8 cellular contexts compared by ENCODE assay signal in the genomic region with DNA sequence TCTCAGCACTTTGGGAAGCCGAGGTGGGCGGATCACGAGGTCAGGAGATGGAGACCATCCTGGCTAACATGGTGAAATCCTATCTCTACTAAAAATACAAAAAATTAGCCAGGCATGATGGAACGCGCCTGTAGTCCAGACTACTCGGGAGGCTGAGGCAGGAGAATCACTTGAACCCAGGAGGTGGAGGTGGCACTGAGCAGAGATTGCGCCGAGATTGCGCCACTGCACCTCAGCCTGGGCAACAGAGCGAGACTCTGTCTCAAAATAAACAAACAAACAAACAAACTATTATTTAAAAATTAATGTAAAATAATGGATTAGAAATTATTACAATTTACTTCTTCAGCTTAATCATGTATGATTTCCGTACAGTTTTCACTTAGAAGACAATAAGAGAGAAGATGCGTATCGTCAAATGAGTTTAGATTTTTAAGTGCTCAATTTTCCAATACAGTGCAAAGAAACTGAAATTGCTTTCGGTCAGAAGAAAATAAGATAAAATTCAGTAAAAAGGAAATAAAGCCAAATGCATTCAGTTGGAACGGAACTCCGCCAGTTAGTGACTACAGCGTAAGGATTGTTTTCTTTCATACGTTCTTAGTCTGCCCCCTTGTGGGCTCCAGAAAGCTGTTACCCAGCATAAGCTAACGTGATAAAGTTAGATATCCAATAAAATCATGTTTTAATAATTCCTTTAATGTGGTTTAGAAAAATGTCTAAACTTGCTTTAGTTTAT. TPM values are rescaled to one million over a fixed set of nuclear protein-coding genes. Genes with fewer than 3 reads are reported as not detected.
DNase-seq lines count a peak whose midpoint lies in the region; ATAC-seq and TF ChIP-seq lines count a peak whose summit lies in the region.

No MANE protein-coding gene starts in this region.

- H3K9me2 ChIP-seq in GM23248 (ENCODE audit: insufficient read depth) (no peaks in the 10 kb centered on the region), MM.1S (replicated peaks; ENCODE audit: insufficient read depth, low read length) (no peaks in the 10 kb centered on the region)

- ATAC-seq in lower lobe of right lung = peak; percentile 85 to 90

- no peak overlapping the region for H3K4me2 ChIP-seq in GM23248 (ENCODE audit: unreplicated experiment)
- H3K4me2 ChIP-seq in MM.1S (ENCODE audit: low read depth, low read length) = peak overlapping the region; percentile 35; the same call in 1 of the 2 replicates

- H3K9ac ChIP-seq in GM23248 = no peak overlapping the region
- no peak overlapping the region for H3K9ac ChIP-seq in MM.1S (ENCODE audit: low read length)

- H3K27ac ChIP-seq in GM23248 = no peak overlapping the region
- no peak overlapping the region for H3K27ac ChIP-seq in MM.1S (ENCODE audit: low read length)
- H3K27ac ChIP-seq in lower lobe of right lung = no peak overlapping the region

- H3K4me3 ChIP-seq in GM23248 (no peak overlapping the region), MM.1S (ENCODE audit: low read length) (no peak overlapping the region), lower lobe of right lung (peak overlapping the region; percentile 19)

- intact Hi-C loops in lower lobe of right lung (cut with DNase I) = loop anchor here (10.0 kb wide), 1 partner anchor 374 kb away; a partner anchor contains a TSS

- in situ Hi-C loops in GM23248 (cut with MboI) = loop anchor here (5.0 to 10.0 kb wide), 2 partner anchors 396 to 544 kb away; no protein-coding TSS in a partner anchor

- H3K79me2 ChIP-seq in GM23248 (ENCODE audit: insufficient read depth) (no peaks in the 10 kb centered on the region), MM.1S (ENCODE audit: low read length) (no peaks in the 10 kb centered on the region)

- H3K9me3 ChIP-seq in GM23248 (ENCODE audit: low read depth) (no peaks in the 10 kb centered on the region), MM.1S (replicated peaks; ENCODE audit: insufficient read depth, low read length) (no peaks in the 10 kb centered on the region), lower lobe of right lung (no peaks in the 10 kb centered on the region)

- H3K27me3 ChIP-seq in GM23248 (replicated peaks; ENCODE audit: insufficient read depth) (no peaks in the 10 kb centered on the region), MM.1S (replicated peaks; ENCODE audit: insufficient read depth, low read length) (no peaks in the 10 kb centered on the region), lower lobe of right lung (ENCODE audit: low read depth) (no peaks in the 10 kb centered on the region)

- H4K20me1 ChIP-seq in GM23248 (ENCODE audit: insufficient read depth) (no peaks in the 10 kb centered on the region), MM.1S (ENCODE audit: insufficient read depth, low read length) (no peaks in the 10 kb centered on the region)

- H3K36me3 ChIP-seq in GM23248 (ENCODE audit: low read depth) (no peaks in the 10 kb centered on the region), MM.1S (replicated peaks; ENCODE audit: insufficient read depth, low read length) (no peaks in the 10 kb centered on the region), lower lobe of right lung (no peaks in the 10 kb centered on the region)

- peak; percentile 72 for TF ChIP-seq CTCF in MM.1S (IDR thresholded peaks at IDR 0.05; ENCODE audit: low read length)
- TF ChIP-seq CTCF in lower lobe of right lung (IDR thresholded peaks at IDR 0.05) = peak; percentile 84

- H2AFZ ChIP-seq in GM23248 (no peak overlapping the region), MM.1S (ENCODE audit: low read length) (no peak overlapping the region)

- peaks cover 16% of the 10 kb centered on the region for H3F3A ChIP-seq in GM23248 (ENCODE audit: insufficient read depth)
- no peaks in the 10 kb centered on the region for H3F3A ChIP-seq in MM.1S (ENCODE audit: insufficient read depth, low read length)

- 61% methylated on average over 19 of the region's 19 CpGs for WGBS in GM23248 (ENCODE audit: low coverage in 1 of 2, low lambda C conversion rate in 2 of 2, missing lambda C conversion rate in 2 of 2), 2 experiments

- peak; percentile 4 for DNase-seq in activated CD8-positive, alpha-beta memory T cell treated with anti-CD3 and anti-CD28 coated beads, Interleukin-2, amount 50 U/mL, for 24 hours (ENCODE audit: extremely low read depth)
- DNase-seq in activated CD8-positive, alpha-beta memory T cell treated with anti-CD3 and anti-CD28 coated beads for 24 hours = no peak
- DNase-seq in GM23248 (peak; percentile 93), MM.1S (peak; percentile 72), SHP77 treated with DMSO at 0.1 percent for 48 hours (lab: John Stamatoyannopoulos, UW) (peak; percentile 37), dermis microvascular lymphatic vessel endothelial cell (ENCODE audit: low read depth in 2 of 2) (peak; percentile 74 to 89), lower lobe of right lung (no peak), superior temporal gyrus (ENCODE audit: extremely low spot score) (peak; percentile 92)

- H3K4me1 ChIP-seq in GM23248 (ENCODE audit: insufficient read depth) (peaks cover 28% of the 10 kb centered on the region), MM.1S (ENCODE audit: low read length) (no peaks in the 10 kb centered on the region), lower lobe of right lung (peaks cover 16% of the 10 kb centered on the region)

RNA-seq across cellular contexts. Expression of a gene that starts 24.8 kb away (rescaled TPM):
- total RNA-seq in GM23248 (2014; rRNA removed; shearing (Covaris generic)) = not detected in 2 replicates
- not detected in 2 replicates for polyA plus RNA-seq in GM23248 (2016; fragmentation: Nextera tagmentation; extraction: Ambion mirVana)
- total RNA-seq in dermis microvascular lymphatic vessel endothelial cell = under 0.01 and 0.13 TPM in 2 replicates
- 5.6 TPM for total RNA-seq in lower lobe of right lung

RNA-seq across cellular contexts. Expression of a gene that starts 34.7 kb away (rescaled TPM):
- under 0.01 TPM in 1 of 2 replicates, not detected in the other for total RNA-seq in GM23248 (2014; rRNA removed; shearing (Covaris generic))
- polyA plus RNA-seq in GM23248 (2016; fragmentation: Nextera tagmentation; extraction: Ambion mirVana) = not detected in 2 replicates
- not detected in 2 replicates for total RNA-seq in dermis microvascular lymphatic vessel endothelial cell
- total RNA-seq in lower lobe of right lung = 2.7 TPM

Comparison
In these comparisons a context has a peak if more than half of its experiments do, and no peak if none do; other contexts are left out.
1. DNase-seq: peak in activated CD8-positive, alpha-beta memory T cell treated with anti-CD3 and anti-CD28 coated beads, Interleukin-2, amount 50 U/mL, for 24 hours (single experiment), GM23248 (single experiment), MM.1S (single experiment), SHP77 treated with DMSO at 0.1 percent for 48 hours (single experiment), dermis microvascular lymphatic vessel endothelial cell (2 of 2) and superior temporal gyrus (single experiment); none in activated CD8-positive, alpha-beta memory T cell treated with anti-CD3 and anti-CD28 coated beads for 24 hours (single experiment) and lower lobe of right lung (single experiment).